Comparison of ENCODE assay signal across 28 cellular contexts in the genomic region with DNA sequence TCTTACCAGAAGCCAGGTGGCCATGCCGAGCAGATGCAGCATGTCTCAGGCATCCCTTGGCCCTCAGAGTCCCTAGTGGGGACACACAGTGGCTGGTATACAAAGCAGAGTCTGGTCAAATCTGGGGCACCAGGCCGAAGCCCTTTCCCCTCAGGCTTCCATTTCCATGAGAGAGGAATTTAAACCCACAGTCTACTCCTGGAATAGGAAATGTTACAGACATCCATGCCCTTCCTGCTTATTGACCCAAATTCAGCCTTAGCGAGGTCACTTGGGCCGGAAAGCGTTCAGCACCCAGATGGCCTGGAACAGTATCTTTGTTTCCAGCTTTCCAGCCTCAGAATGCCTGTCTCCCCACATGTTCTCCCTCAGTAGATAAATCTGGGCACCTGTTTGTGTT.
"Had no signal": no experiment of that assay in that cellular context is flagged by ENCODE, and none has a peak within 500 bp of the region (broad histone marks: within the 10 kb centered on the region; RNA-seq: fewer than 3 reads in every experiment).

No MANE protein-coding gene starts in this region.

- ATAC-seq: activated T-helper 17 cell treated with anti-CD3 and anti-CD28 coated beads, Interleukin-2, amount 50 U/mL, for 72 hours; Panc1; Right ventricle myocardium inferior; T-cell had no signal

- H3K4me1 Mint-ChIP-seq: activated CD4-positive, alpha-beta T cell treated with anti-CD3 and anti-CD28 coated beads, Interleukin-2, amount 10 ng/mL, durations not matched to agents 7 days and 5 days; activated T-helper 17 cell treated with anti-CD3 and anti-CD28 coated beads, Interleukin-2, amount 50 U/mL, for 72 hours; brain; T-cell had no signal

- DNase-seq: activated CD4-positive, alpha-beta memory T cell treated with anti-CD3 and anti-CD28 coated beads for 36 hours; activated CD4-positive, alpha-beta T cell treated with anti-CD3 and anti-CD28 coated beads, Interleukin-2, amount 10 ng/mL, durations not matched to agents 7 days and 5 days; activated CD4-positive, CD25-positive, alpha-beta regulatory T cell; activated CD8-positive, alpha-beta memory T cell treated with anti-CD3 and anti-CD28 coated beads for 24 hours; activated gamma-delta T cell; activated naive CD4-positive, alpha-beta T cell treated with anti-CD3 and anti-CD28 coated beads for 36 hours; activated T-cell treated with anti-CD3 and anti-CD28 coated beads, Interleukin-2, amount 50 U/mL, for 48 hours; amygdala; Kasumi-1; KBM-7; NCI-H1048; NCI-H2029 treated with DMSO at 0.1 percent for 48 hours; NCI-H345; NCI-H510A; NCI-H526 treated with DMSO at 0.1 percent for 48 hours; NCI-H82; NK-92 treated with Interleukin-12 subunit alpha and Interleukin-12 subunit beta, amount 100 ng/mL, for 24 hours; OCI-M1; RPMI8226; T-cell; T-helper 2 cell; T1000 had no signal

- H3K4me3 Mint-ChIP-seq: activated CD4-positive, alpha-beta memory T cell treated with anti-CD3 and anti-CD28 coated beads for 36 hours; activated CD4-positive, alpha-beta T cell treated with anti-CD3 and anti-CD28 coated beads, Interleukin-2, amount 10 ng/mL, durations not matched to agents 7 days and 5 days; activated naive CD4-positive, alpha-beta T cell treated with anti-CD3 and anti-CD28 coated beads for 36 hours; activated naive CD8-positive, alpha-beta T cell; activated T-helper 17 cell treated with anti-CD3 and anti-CD28 coated beads, Interleukin-2, amount 50 U/mL, for 72 hours; brain; T-cell had no signal

- H3K4me3 ChIP-seq: SK-N-MC had no signal

- H3K27me3 Mint-ChIP-seq: activated CD4-positive, alpha-beta memory T cell treated with anti-CD3 and anti-CD28 coated beads for 36 hours; activated CD4-positive, alpha-beta T cell treated with anti-CD3 and anti-CD28 coated beads, Interleukin-2, amount 10 ng/mL, durations not matched to agents 7 days and 5 days; activated naive CD8-positive, alpha-beta T cell had no signal

- H3K27ac ChIP-seq: SK-N-MC had no signal

- H3K27ac Mint-ChIP-seq: activated CD4-positive, alpha-beta memory T cell treated with anti-CD3 and anti-CD28 coated beads for 36 hours; activated CD4-positive, alpha-beta T cell treated with anti-CD3 and anti-CD28 coated beads, Interleukin-2, amount 10 ng/mL, durations not matched to agents 7 days and 5 days; activated naive CD4-positive, alpha-beta T cell treated with anti-CD3 and anti-CD28 coated beads for 36 hours; activated naive CD8-positive, alpha-beta T cell; activated T-helper 17 cell treated with anti-CD3 and anti-CD28 coated beads, Interleukin-2, amount 50 U/mL, for 72 hours; brain; T-cell had no signal

- H3K36me3 Mint-ChIP-seq: activated CD4-positive, alpha-beta memory T cell treated with anti-CD3 and anti-CD28 coated beads for 36 hours; activated naive CD8-positive, alpha-beta T cell; brain; T-cell had no signal

- H3K9me3 Mint-ChIP-seq: activated CD4-positive, alpha-beta memory T cell treated with anti-CD3 and anti-CD28 coated beads for 36 hours; activated CD4-positive, alpha-beta T cell treated with anti-CD3 and anti-CD28 coated beads, Interleukin-2, amount 10 ng/mL, durations not matched to agents 7 days and 5 days; activated naive CD4-positive, alpha-beta T cell treated with anti-CD3 and anti-CD28 coated beads for 36 hours; activated T-helper 17 cell treated with anti-CD3 and anti-CD28 coated beads, Interleukin-2, amount 50 U/mL, for 72 hours; brain; T-cell had no signal
